In the genomic region with DNA sequence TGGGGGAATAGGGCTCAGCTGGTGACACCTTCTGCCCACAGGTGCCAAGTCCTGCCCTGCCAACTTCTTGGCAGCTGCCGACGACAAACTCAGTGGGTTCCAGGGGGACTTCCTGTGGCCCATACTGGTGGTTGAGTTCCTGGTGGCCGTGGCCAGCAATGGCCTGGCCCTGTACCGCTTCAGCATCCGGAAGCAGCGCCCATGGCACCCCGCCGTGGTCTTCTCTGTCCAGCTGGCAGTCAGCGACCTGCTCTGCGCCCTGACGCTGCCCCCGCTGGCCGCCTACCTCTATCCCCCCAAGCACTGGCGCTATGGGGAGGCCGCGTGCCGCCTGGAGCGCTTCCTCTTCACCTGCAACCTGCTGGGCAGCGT, we compare ENCODE assay signal across 11 cellular contexts. TPM values are rescaled to one million over a fixed set of nuclear protein-coding genes. Genes with fewer than 3 reads are reported as not detected.
DNase-seq lines count a peak whose midpoint lies in the region; ATAC-seq and TF ChIP-seq lines count a peak whose summit lies in the region.
"Had no signal": no experiment of that assay in that cellular context is flagged by ENCODE, and none has a peak within 500 bp of the region (broad histone marks: within the 10 kb centered on the region; RNA-seq: fewer than 3 reads in every experiment).

No MANE protein-coding gene starts in this region.

- peak; percentile 3 for TF ChIP-seq CTCF in GM12865 (IDR thresholded peaks at IDR 0.05; ENCODE audit: insufficient read depth, low read depth, low read length, missing control alignments)

- ATAC-seq in SK-N-SH treated with all-trans-retinoic acid at 6 μM for 48 hours (peak; percentile 10), left ventricle myocardium superior (peak; percentile 10), HG02678 (IDR thresholded peaks at IDR 0.05; ENCODE audit: unreplicated experiment) (no peak), HG03039 (IDR thresholded peaks at IDR 0.05; ENCODE audit: unreplicated experiment) (no peak), GM21390 (IDR thresholded peaks at IDR 0.05; ENCODE audit: unreplicated experiment) (no peak)
- ATAC-seq: gastrocnemius medialis had no signal

- no peaks in the 10 kb centered on the region for H3K9me3 ChIP-seq in BLaER1
- H3K9me3 ChIP-seq: gastrocnemius medialis had no signal

- intact Hi-C loops in left ventricle myocardium superior (cut with micrococcal nuclease): no loop called here

- H3K4me1 ChIP-seq in BLaER1: peaks cover 93% of the 10 kb centered on the region

- peaks cover 84% of the 10 kb centered on the region for H3K36me3 ChIP-seq in BLaER1

- H3K9ac ChIP-seq in BLaER1: peak overlapping the region; percentile 80

- peak overlapping the region; percentile 62; the same call in 1 of the 2 replicates for H3K4me3 ChIP-seq in BLaER1
- no peak overlapping the region for H3K4me3 ChIP-seq in GM12865 (ENCODE audit: low read depth, low read length)
- H3K4me3 ChIP-seq: gastrocnemius medialis had no signal

- peak overlapping the region; percentile 92 for H3K27ac ChIP-seq in BLaER1

- DNase-seq in GM12865 (ENCODE audit: low read depth): peak; percentile 56
- DNase-seq in left ventricle myocardium superior: peak; percentile 43
- DNase-seq in DMS79 treated with DMSO at 0.1 percent for 48 hours (lab: John Stamatoyannopoulos, UW): no peak
- DNase-seq: DMS153, gastrocnemius medialis, SHP77 treated with DMSO at 0.1 percent for 48 hours had no signal

- H3K27me3 ChIP-seq in BLaER1: no peaks in the 10 kb centered on the region
- H3K27me3 ChIP-seq: gastrocnemius medialis had no signal

- H4K20me1 ChIP-seq in BLaER1: peaks cover 66% of the 10 kb centered on the region

- peak overlapping the region; percentile 97 for H3K4me2 ChIP-seq in BLaER1

TF ChIP-seq in SK-N-SH treated with all-trans-retinoic acid at 6 μM for 48 hours, 23 proteins besides CTCF, POLR2A, EP300 and RAD21:
- TF ChIP-seq ZFP30 (CRISPR knock-in tag; IDR thresholded peaks at IDR 0.05) (no peak), SNAI2 (CRISPR knock-in tag; IDR thresholded peaks at IDR 0.05) (no peak), BACH2 (CRISPR knock-in tag; IDR thresholded peaks at IDR 0.05; ENCODE audit: borderline replicate concordance) (no peak), ZFP3 (CRISPR knock-in tag; IDR thresholded peaks at IDR 0.05) (no peak)

RNA-seq across cellular contexts. Expression of gene P2RY11, which starts 2.1 kb away (rescaled TPM):
- total RNA-seq in left ventricle myocardium superior: 4.2 TPM

RNA-seq across cellular contexts. Expression of gene EIF3G, which starts 6.1 kb away (rescaled TPM):
- total RNA-seq in left ventricle myocardium superior: 179 TPM

RNA-seq across cellular contexts. Expression of gene PPAN, which starts 7.4 kb away (rescaled TPM):
- total RNA-seq in left ventricle myocardium superior: 21.4 TPM

RNA-seq across cellular contexts. Expression of gene ANGPTL6, which starts 11.1 kb away (rescaled TPM):
- total RNA-seq in left ventricle myocardium superior: not detected

RNA-seq across cellular contexts. Expression of gene SHFL, which starts 27.5 kb away (rescaled TPM):
- 8.2 TPM for total RNA-seq in left ventricle myocardium superior

Comparison
In these comparisons a context has a peak if more than half of its experiments do, and no peak if none do; other contexts are left out.
1. ATAC-seq: peak in SK-N-SH treated with all-trans-retinoic acid at 6 μM for 48 hours (single experiment) and left ventricle myocardium superior (single experiment); none in HG02678 (single experiment), HG03039 (single experiment) and GM21390 (single experiment).